25 cellular contexts compared by ENCODE assay signal in the genomic region with DNA sequence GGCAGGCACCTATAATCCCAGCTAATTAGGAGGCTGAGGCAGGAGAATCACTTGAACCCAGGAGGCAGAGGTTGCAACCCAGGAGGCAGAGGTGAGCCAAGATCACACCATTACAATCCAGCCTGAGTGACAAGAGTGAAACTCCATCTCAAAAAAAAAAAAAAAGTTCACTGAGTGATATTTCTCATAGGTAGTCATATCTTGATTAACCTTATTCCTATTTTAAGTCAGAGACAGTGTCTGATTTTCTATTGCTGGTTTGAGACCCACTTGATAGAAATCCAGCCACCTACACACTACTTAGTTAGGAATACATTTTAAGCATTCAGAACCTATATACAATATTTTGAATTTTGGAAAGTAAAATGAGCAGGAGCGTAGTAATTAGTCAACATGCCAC.
"Had no signal": no experiment of that assay in that cellular context is flagged by ENCODE, and none has a peak within 500 bp of the region (broad histone marks: within the 10 kb centered on the region; RNA-seq: fewer than 3 reads in every experiment).

No MANE protein-coding gene starts in this region.

- H3K27me3 ChIP-seq: esophagus muscularis mucosa, gastroesophageal sphincter, heart left ventricle, hepatocyte, ovary, sigmoid colon, stomach, testis, tibial artery had no signal

- ATAC-seq: foreskin keratinocyte; gastroesophageal sphincter; heart left ventricle; left lobe of liver; natural killer cell; psoas muscle; right cardiac atrium; stimulated activated effector memory CD8-positive, alpha-beta T cell treated with anti-CD3 and anti-CD28 coated beads, Interleukin-12 subunit alpha, Interleukin-12 subunit beta, amount 100 ng/mL, for 72 hours had no signal

- DNase-seq: dermis blood vessel endothelial cell; effector memory CD4-positive, alpha-beta T cell; foreskin keratinocyte; heart left ventricle; kidney; natural killer cell; occipital lobe; ovary; posterior cingulate gyrus; psoas muscle; right cardiac atrium; sigmoid colon; stimulated activated CD4-positive, alpha-beta T cell treated with anti-CD3 and anti-CD28 coated beads, Interleukin-2, amount 100 ng/mL, for 24 hours; stimulated activated CD4-positive, alpha-beta T cell treated with anti-CD3 and anti-CD28 coated beads, Interleukin-4, amount 100 ng/mL, for 24 hours; stimulated activated naive CD4-positive, alpha-beta T cell treated with Interleukin-2 at 50 U/mL for 16 hours; stomach; testis; tibial artery had no signal

- H3K79me2 ChIP-seq: hepatocyte had no signal

- H3K27ac ChIP-seq: esophagus muscularis mucosa, foreskin keratinocyte, gastroesophageal sphincter, heart left ventricle, hepatocyte, ovary, psoas muscle, sigmoid colon, stomach, testis, tibial artery had no signal

- H2AFZ ChIP-seq: hepatocyte had no signal

- FAIRE-seq: endothelial cell of umbilical vein, kidney had no signal

- H3K4me1 ChIP-seq: foreskin keratinocyte, gastroesophageal sphincter, psoas muscle, sigmoid colon, stomach, testis, tibial artery had no signal

- H3K9me3 ChIP-seq: esophagus muscularis mucosa, gastroesophageal sphincter, ovary, psoas muscle, sigmoid colon, testis, tibial artery had no signal

- H3K4me2 ChIP-seq: hepatocyte had no signal

- H3K4me3 ChIP-seq: esophagus muscularis mucosa, gastroesophageal sphincter, heart left ventricle, hepatocyte, lung, ovary, psoas muscle, sigmoid colon, stomach, testis, tibial artery had no signal

- H3K36me3 ChIP-seq: esophagus muscularis mucosa, gastroesophageal sphincter, heart left ventricle, ovary, sigmoid colon, stomach, tibial artery had no signal
